In genomic region chr15:73127302-73127936, GRCh38 we compare ENCODE assay signal across 8 cellular contexts.
DNase-seq lines count a peak whose midpoint lies in the region; ATAC-seq and TF ChIP-seq lines count a peak whose summit lies in the region.

No MANE protein-coding gene starts in this region.

- no peaks in the 10 kb centered on the region for H3K79me2 ChIP-seq in GM23248 (ENCODE audit: insufficient read depth)

- H3K9me2 ChIP-seq in GM23248 (ENCODE audit: insufficient read depth), result no peaks in the 10 kb centered on the region

- H3K27me3 ChIP-seq in GM23248 (replicated peaks; ENCODE audit: insufficient read depth) (no peaks in the 10 kb centered on the region), vagina (no peaks in the 10 kb centered on the region)

- H3K9me3 Mint-ChIP-seq in mesothelial cell of epicardium, result peaks cover 3% of the 10 kb centered on the region

- H3K36me3 ChIP-seq in GM23248 (ENCODE audit: low read depth), result no peaks in the 10 kb centered on the region
- peaks cover 0 to 2% of the 10 kb centered on the region in 2 donors for H3K36me3 ChIP-seq in vagina

- H3K9ac ChIP-seq in GM23248, result no peak overlapping the region

- H2AFZ ChIP-seq in GM23248, result no peak overlapping the region

- peak; percentile 66 for TF ChIP-seq CTCF in mesothelial cell of epicardium (IDR thresholded peaks at IDR 0.05; ENCODE audit: unreplicated experiment)
- TF ChIP-seq CTCF in vagina (IDR thresholded peaks at IDR 0.05), result peak in 1 of 3 experiments; percentile 21

- H3K4me1 ChIP-seq in GM23248 (ENCODE audit: insufficient read depth), result no peaks in the 10 kb centered on the region
- no peaks in the 10 kb centered on the region for H3K4me1 ChIP-seq in vagina

- H3K27ac ChIP-seq in GM23248, result no peak overlapping the region
- no peak overlapping the region for H3K27ac ChIP-seq in vagina

- H3K36me3 Mint-ChIP-seq in mesothelial cell of epicardium, result peaks cover 40% of the 10 kb centered on the region

- no peaks in the 10 kb centered on the region for H3F3A ChIP-seq in GM23248 (ENCODE audit: insufficient read depth)

- H3K27me3 Mint-ChIP-seq in mesothelial cell of epicardium (ENCODE audit: low read depth), result no peaks in the 10 kb centered on the region

- ATAC-seq in GM21717 (IDR thresholded peaks at IDR 0.05; ENCODE audit: unreplicated experiment), result no peak

- in situ Hi-C loops in GM23248 (cut with MboI), result no loop called here

- H3K4me3 Mint-ChIP-seq in mesothelial cell of epicardium, result no peak overlapping the region

- DNase-seq in NCI-H2227 (lab: John Stamatoyannopoulos, UW; ENCODE audit: unreplicated experiment) (peak; percentile 29), NCI-H2227 treated with DMSO at 0.1 percent for 48 hours (lab: John Stamatoyannopoulos, UW) (no peak), GM23248 (peak; percentile 56), OCI-M1 (lab: John Stamatoyannopoulos, UW) (peak; percentile 69), cerebellum (ENCODE audit: low spot score) (peak; percentile 5), mesothelial cell of epicardium (ENCODE audit: low spot score in 2 of 2, unreplicated experiment in 2 of 2) (no peak), vagina (ENCODE audit: extremely low spot score in 2 of 2) (no peak)

- H3K4me2 ChIP-seq in GM23248 (ENCODE audit: unreplicated experiment), result no peak overlapping the region

- H3K9me3 ChIP-seq in GM23248 (ENCODE audit: low read depth) (no peaks in the 10 kb centered on the region), vagina (no peaks in the 10 kb centered on the region)

- H4K20me1 ChIP-seq in GM23248 (ENCODE audit: insufficient read depth), result no peaks in the 10 kb centered on the region

- H3K4me1 Mint-ChIP-seq in mesothelial cell of epicardium, result peaks cover 2% of the 10 kb centered on the region

- no peak overlapping the region for H3K27ac Mint-ChIP-seq in mesothelial cell of epicardium

- intact Hi-C loops in vagina (cut with DNase I), result no loop called here

- TF ChIP-seq POLR2A in vagina (IDR thresholded peaks at IDR 0.05), result no peak

- H3K4me3 ChIP-seq in GM23248, result no peak overlapping the region
- H3K4me3 ChIP-seq in vagina, result no peak overlapping the region

- 82 to 92% methylated on average over 2 of the region's 2 CpGs for WGBS in GM23248 (ENCODE audit: low coverage in 1 of 2, low lambda C conversion rate in 2 of 2, missing lambda C conversion rate in 2 of 2), 2 experiments

Comparison
In these comparisons a context has a peak if more than half of its experiments do, and no peak if none do; other contexts are left out.
1. DNase-seq: peak in NCI-H2227 (single experiment), GM23248 (single experiment), OCI-M1 (single experiment) and cerebellum (single experiment); none in NCI-H2227 treated with DMSO at 0.1 percent for 48 hours (single experiment), mesothelial cell of epicardium (0 of 2) and vagina (0 of 2).